8 cellular contexts compared by ENCODE assay signal in genomic region chr10:29998142-29998808, GRCh38.
DNase-seq lines count a peak whose midpoint lies in the region; ATAC-seq and TF ChIP-seq lines count a peak whose summit lies in the region.

No MANE protein-coding gene starts in this region.

- peak; percentile 71 for ATAC-seq in GM18519 (IDR thresholded peaks at IDR 0.05; ENCODE audit: low FRiP score, unreplicated experiment)
- peak; percentile 74 for ATAC-seq in HG03196 (IDR thresholded peaks at IDR 0.05; ENCODE audit: unreplicated experiment)

- DNase-seq in AG08395 (ENCODE audit: low spot score) (peak; percentile 80), endodermal cell (peak; percentile 93), midbrain (lab: John Stamatoyannopoulos, UW) (peak; percentile 68)
- DNase-seq in NK-92 treated with Interleukin-12 subunit alpha and Interleukin-12 subunit beta, amount 100 ng/mL, for 24 hours (lab: John Stamatoyannopoulos, UW): peak; percentile 11
- DNase-seq in activated CD8-positive, alpha-beta memory T cell treated with anti-CD3 and anti-CD28 coated beads for 1 hour (ENCODE audit: extremely low read depth in 1 of 2, low read depth in 1 of 2): peak; percentile 38 to 52
- DNase-seq in stimulated activated CD8-positive, alpha-beta memory T cell treated with anti-CD3 and anti-CD28 coated beads, Interleukin-4, amount 100 ng/mL, for 1 hour (ENCODE audit: low read depth in 2 of 2, low spot score in 1 of 2): peak; percentile 36 to 62

- no peaks in the 10 kb centered on the region for H3K9me3 Mint-ChIP-seq in endodermal cell

- H3K4me3 ChIP-seq in endodermal cell (ENCODE audit: low read length): no peak overlapping the region

- no peaks in the 10 kb centered on the region for H3K4me1 ChIP-seq in endodermal cell (ENCODE audit: control insufficient read depth, insufficient read depth, low read length)

- 13 to 46% methylated on average over 3 to 12 of the region's 12 CpGs for WGBS in endodermal cell (ENCODE audit: insufficient coverage in 1 of 2, insufficient read length in 1 of 2), 2 experiments

- no peak overlapping the region for H3K27ac ChIP-seq in endodermal cell (ENCODE audit: low read depth, low read length)

- H3K9me3 ChIP-seq in endodermal cell (ENCODE audit: control insufficient read depth, low read length): no peaks in the 10 kb centered on the region

- no peaks in the 10 kb centered on the region for H3K36me3 ChIP-seq in endodermal cell (ENCODE audit: control insufficient read depth, insufficient read depth, low read length)

- TF ChIP-seq CTCF in endodermal cell (conservative IDR thresholded peaks at IDR 0.05): peak; percentile 99

- H3K9ac ChIP-seq in endodermal cell (ENCODE audit: extremely low read depth, low read length, poor library complexity, severe bottlenecking): no peak overlapping the region

- H3K27ac Mint-ChIP-seq in endodermal cell: no peak overlapping the region

- no peaks in the 10 kb centered on the region for H3K27me3 ChIP-seq in endodermal cell (ENCODE audit: control insufficient read depth, insufficient read depth, low read length, poor library complexity, severe bottlenecking)

- H3K36me3 Mint-ChIP-seq in endodermal cell (ENCODE audit: low read depth): no peaks in the 10 kb centered on the region

- H3K27me3 Mint-ChIP-seq in endodermal cell (ENCODE audit: insufficient read depth): peaks cover 14% of the 10 kb centered on the region

- H3K4me3 Mint-ChIP-seq in endodermal cell: no peak overlapping the region

- peaks cover 33% of the 10 kb centered on the region for H3K4me1 Mint-ChIP-seq in endodermal cell

Comparison
In these comparisons a context has a peak if more than half of its experiments do, and no peak if none do; other contexts are left out.
1. DNase-seq: peak in every context shown above with its lines; median percentile 93 in endodermal cell; 80 in AG08395; 68 in midbrain; 49 in stimulated activated CD8-positive, alpha-beta memory T cell treated with anti-CD3 and anti-CD28 coated beads, Interleukin-4, amount 100 ng/mL, for 1 hour; 45 in activated CD8-positive, alpha-beta memory T cell treated with anti-CD3 and anti-CD28 coated beads for 1 hour; 11 in NK-92 treated with Interleukin-12 subunit alpha and Interleukin-12 subunit beta, amount 100 ng/mL, for 24 hours.